Comparison of ENCODE assay signal across 8 cellular contexts in the genomic region with DNA sequence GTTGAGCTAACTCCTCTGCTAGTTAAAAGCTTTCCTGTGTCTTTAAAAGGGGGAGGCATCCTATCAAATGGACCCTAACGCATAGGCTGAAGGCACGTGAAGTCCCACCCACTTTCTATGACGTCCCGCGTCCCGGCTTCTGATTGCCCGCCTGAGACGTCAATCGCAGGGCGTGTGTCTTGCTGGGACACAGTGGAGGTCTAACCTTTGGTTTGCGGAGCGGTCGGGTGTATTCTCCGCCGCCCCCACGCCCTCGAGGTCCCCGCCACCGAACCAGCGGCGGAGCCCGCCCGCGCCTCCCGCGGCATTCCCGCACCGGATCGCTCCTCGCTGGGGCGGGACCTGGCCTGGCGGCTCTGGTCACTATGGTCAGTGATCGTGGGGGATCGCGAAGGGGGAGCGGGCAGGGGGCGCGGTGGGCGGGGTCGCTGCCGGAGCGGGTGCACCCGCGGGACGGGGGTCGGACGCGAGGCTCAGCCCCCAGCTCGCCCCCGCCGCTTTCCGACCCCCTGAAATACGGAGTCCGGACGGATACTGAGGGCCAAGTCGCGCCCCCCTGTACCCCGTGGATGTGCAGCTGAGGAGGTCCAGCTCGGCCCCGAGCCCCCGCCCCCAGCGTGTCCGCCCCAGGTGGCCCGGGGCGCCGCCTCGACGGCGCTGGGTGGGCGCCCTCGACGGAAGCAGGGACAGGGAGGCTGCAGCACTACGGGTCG. TPM values are rescaled to one million over a fixed set of nuclear protein-coding genes. Genes with fewer than 3 reads are reported as not detected.
DNase-seq lines count a peak whose midpoint lies in the region; ATAC-seq, FAIRE-seq and TF ChIP-seq lines count a peak whose summit lies in the region.

A gene (plus strand): TSS at position 168 of the 713 bp plus-strand sequence. CDS start 198 bp downstream, at position 366.

- peak; percentile 61 for FAIRE-seq in D721Med (lab: Jason Lieb, UNC)

- WGBS in esophagus, 2 donors = 1 to 2% methylated on average over 62 to 74 of the region's 74 CpGs

- H3K27me3 ChIP-seq in esophagus (ENCODE audit: control insufficient read depth in 1 of 2, insufficient read depth in 2 of 2, low read length in 2 of 2) (no peaks in the 10 kb centered on the region), mucosa of rectum (ENCODE audit: control insufficient read depth in 2 of 2, insufficient read depth in 2 of 2, low read length in 2 of 2) (no peaks in the 10 kb centered on the region)

- H3K36me3 ChIP-seq in esophagus (ENCODE audit: control insufficient read depth in 2 of 2, insufficient read depth in 2 of 2, low read length in 1 of 2) (no peaks in the 10 kb centered on the region), mucosa of rectum (ENCODE audit: control insufficient read depth in 2 of 2, insufficient read depth in 2 of 2, low read length in 2 of 2) (no peaks in the 10 kb centered on the region)

- DNase-seq in D721Med (ENCODE audit: insufficient read length, low spot score) (peak; percentile 100), OCI-M1 (lab: John Stamatoyannopoulos, UW) (peak; percentile 97)
- DNase-seq in activated T-cell treated with anti-CD3 and anti-CD28 coated beads, Interleukin-2, amount 50 U/mL, for 1 hour = peak; percentile 96
- peak; percentile 94 for DNase-seq in stimulated activated CD8-positive, alpha-beta memory T cell treated with anti-CD3 and anti-CD28 coated beads, Interleukin-4, amount 100 ng/mL, for 24 hours (ENCODE audit: low read depth)

- peak within 1 kb of the TSS in 1 of 2 donors; percentile 59 for H3K9ac ChIP-seq in mucosa of rectum (ENCODE audit: low read depth in 1 of 2, low read length in 2 of 2)

- H3K4me3 ChIP-seq in esophagus (ENCODE audit: low read depth in 1 of 2, low read length in 2 of 2) (peak within 1 kb of the TSS; percentile 58 to 88), mucosa of rectum (ENCODE audit: low read length in 2 of 2) (peak within 1 kb of the TSS; percentile 61 to 68)

- H3K4me3 Mint-ChIP-seq in IgD-negative memory B cell = peak within 1 kb of the TSS; percentile 57 to 94 (median 88)

- H3K27ac ChIP-seq in esophagus (ENCODE audit: low read depth in 2 of 2, low read length in 1 of 2) (peak within 1 kb of the TSS in 1 of 2 donors; percentile 73), mucosa of rectum (ENCODE audit: low read depth in 2 of 2, low read length in 2 of 2) (no peak within 1 kb of the TSS)

- no peak for TF ChIP-seq CTCF in D721Med (IDR thresholded peaks at IDR 0.05; ENCODE audit: insufficient read depth, missing control alignments)

- H3K27me3 Mint-ChIP-seq in IgD-negative memory B cell = peaks cover 23% of the 10 kb centered on the region

- H3K9me3 ChIP-seq in esophagus (ENCODE audit: control insufficient read depth in 2 of 2, insufficient read depth in 1 of 2, low read depth in 1 of 2, low read length in 1 of 2) = no peaks in the 10 kb centered on the region
- H3K9me3 ChIP-seq in mucosa of rectum (ENCODE audit: control insufficient read depth in 2 of 2, low read length in 2 of 2) = no peaks in the 10 kb centered on the region

- H3K27ac Mint-ChIP-seq in IgD-negative memory B cell = no peak within 1 kb of the TSS

- H3K9me3 Mint-ChIP-seq in IgD-negative memory B cell = no peaks in the 10 kb centered on the region

- peaks cover 3% of the 10 kb centered on the region for H3K36me3 Mint-ChIP-seq in IgD-negative memory B cell

- H3K4me1 ChIP-seq in esophagus (ENCODE audit: control insufficient read depth in 2 of 2, insufficient read depth in 2 of 2, low read length in 1 of 2) = peaks cover 14 to 17% of the 10 kb centered on the region in 2 donors
- H3K4me1 ChIP-seq in mucosa of rectum (ENCODE audit: control insufficient read depth in 2 of 2, insufficient read depth in 2 of 2, low read length in 2 of 2) = peaks cover 6% of the 10 kb centered on the region in 2 donors

- H3K4me1 Mint-ChIP-seq in IgD-negative memory B cell = peaks cover 6 to 9% (median 6%) of the 10 kb centered on the region in 3 donors

- peak; percentile 100 for ATAC-seq in GM21619 (IDR thresholded peaks at IDR 0.05; ENCODE audit: unreplicated experiment)

RNA-seq across cellular contexts. Expression of the gene that starts here (rescaled TPM):
- 0.19 TPM for polyA plus RNA-seq in IgD-negative memory B cell
- polyA plus RNA-seq in esophagus = 1 to 10 TPM; 2.3 to 3.9 TPM
